ENCODE assay signal across 8 cellular contexts in genomic region chr4:17576932-17577659, GRCh38. TPM values are rescaled to one million over a fixed set of nuclear protein-coding genes. Genes with fewer than 3 reads are reported as not detected.
DNase-seq lines count a peak whose midpoint lies in the region; ATAC-seq and TF ChIP-seq lines count a peak whose summit lies in the region.

Gene LAP3, plus strand, starts transcription at chr4:17577198. Its CDS starts 268 bp downstream, at chr4:17577466.

- WGBS in spleen, 5 donors: 0 to 6% (median 1%) methylated on average over 7 to 90 of the region's 90 CpGs

- no peaks in the 10 kb centered on the region for H3K9me3 ChIP-seq in spleen

- DNase-seq in AG08395 (ENCODE audit: low spot score) (peak; percentile 99), NCI-H226 (peak; percentile 86), inferior parietal cortex (ENCODE audit: extremely low spot score) (peak; percentile 93), spleen (peak; percentile 99)
- DNase-seq in activated CD4-positive, CD25-positive, alpha-beta regulatory T cell (lab: John Stamatoyannopoulos, UW): peak; percentile 95 to 99 (median 98)
- DNase-seq in central memory CD4-positive, alpha-beta T cell: peak; percentile 98

- peak within 1 kb of the TSS; percentile 82 to 98 (median 95) for H3K27ac ChIP-seq in spleen

- intact Hi-C loops in spleen (cut with DNase I; ENCODE audit: low total_unique reads): no loop called here

- H3K27me3 ChIP-seq in spleen (replicated peaks in 1 of 7): no peaks in the 10 kb centered on the region

- peaks cover 0 to 32% (median 17%) of the 10 kb centered on the region in 6 donors for H3K36me3 ChIP-seq in spleen

- peaks cover 16 to 53% (median 40%) of the 10 kb centered on the region in 6 donors for H3K4me1 ChIP-seq in spleen

- peak; percentile 83 to 93 (median 92) for TF ChIP-seq POLR2A in spleen (IDR thresholded peaks at IDR 0.05)

- ATAC-seq in GM18909 (IDR thresholded peaks at IDR 0.05; ENCODE audit: poor library complexity, unreplicated experiment) (peak; percentile 90), HG03175 (IDR thresholded peaks at IDR 0.05; ENCODE audit: unreplicated experiment) (peak; percentile 83)

- H3K4me3 ChIP-seq in spleen: peak within 1 kb of the TSS; percentile 72 to 94 (median 82)

- peak in 4 of 11 experiments; percentile 4 to 39 (median 28) for TF ChIP-seq CTCF in spleen (IDR thresholded peaks at IDR 0.05 in 8 of 11, conservative IDR thresholded peaks at IDR 0.05 in 3 of 11)

RNA-seq across cellular contexts. Expression of gene LAP3, which starts in this region (rescaled TPM):
- total RNA-seq in spleen: 100 to 1,000 TPM in 5 of 7 donors, 10 to 100 TPM in 2; 71.0 to 135 (median 121) TPM
- polyA plus RNA-seq in spleen: 10 to 100 TPM; 47.0 to 85.5 (median 52.5) TPM

Comparison
In these comparisons a context has a peak if more than half of its experiments do, and no peak if none do; other contexts are left out.
1. Peak in every context shown above with its lines: DNase-seq, ATAC-seq, H3K4me3 ChIP-seq and H3K27ac ChIP-seq.